ENCODE assay signal across 10 cellular contexts in genomic region chr13:99984463-99985242, GRCh38. TPM values are rescaled to one million over a fixed set of nuclear protein-coding genes. Genes with fewer than 3 reads are reported as not detected.
DNase-seq lines count a peak whose midpoint lies in the region; ATAC-seq and TF ChIP-seq lines count a peak whose summit lies in the region.
"Had no signal": no experiment of that assay in that cellular context is flagged by ENCODE, and none has a peak within 500 bp of the region (broad histone marks: within the 10 kb centered on the region; RNA-seq: fewer than 3 reads in every experiment).

No MANE protein-coding gene starts in this region.

- peaks cover 24% of the 10 kb centered on the region for H3K4me1 ChIP-seq in Caco-2
- H3K4me1 ChIP-seq in body of pancreas, result peaks cover 27% of the 10 kb centered on the region

- H3K4me1 Mint-ChIP-seq in Caco-2 (ENCODE audit: low read depth, unreplicated experiment) (peaks cover 9% of the 10 kb centered on the region), HFFc6 (ENCODE audit: low read depth) (peaks cover 20% of the 10 kb centered on the region; the same call in 1 of the 2 replicates), immature natural killer cell (peaks cover 22 to 34% of the 10 kb centered on the region in 2 donors)
- peaks cover 10% of the 10 kb centered on the region for H3K4me1 Mint-ChIP-seq in activated T-helper 1 cell treated with anti-CD3 and anti-CD28 coated beads, Interleukin-12 subunit alpha, Interleukin-12 subunit beta, Interleukin-2, Interleukin-4 antibody, amounts not matched to agents 30 ng/mL and 10 ng/mL and 1 ng/mL, durations not matched to agents 14 hours and 24 hours and 36 hours (ENCODE audit: low read depth)

- CTCF ChIA-PET in Caco-2 (lab: Charles Lee), result interaction anchor here (0.6 kb wide), 1 partner anchor 127 kb away, joined by 9 read pairs; no protein-coding TSS in a partner anchor

- intact Hi-C loops in Caco-2 (cut with micrococcal nuclease; ENCODE audit: unreplicated experiment), result loop anchor here (5.0 kb wide), 3 partner anchors 103 to 533 kb away; partner anchors contain the start of gene PCCA
- intact Hi-C loops in activated T-helper 1 cell treated with anti-CD3 and anti-CD28 coated beads, Interleukin-12 subunit alpha, Interleukin-12 subunit beta, Interleukin-2, Interleukin-4 antibody, amounts not matched to agents 30 ng/mL and 10 ng/mL and 1 ng/mL, durations not matched to agents 14 hours and 24 hours and 36 hours (cut with micrococcal nuclease), result loop anchor here (2.0 kb wide), 1 partner anchor 24 kb away; no protein-coding TSS in a partner anchor
- intact Hi-C loops in body of pancreas (cut with DNase I), result no loop called here

- no peak overlapping the region for H3K27ac ChIP-seq in body of pancreas

- H3K9me3 ChIP-seq in Caco-2 (no peaks in the 10 kb centered on the region), body of pancreas (peaks cover 0 to 2% (median 0%) of the 10 kb centered on the region in 3 donors)

- no peaks in the 10 kb centered on the region for H3K9me3 Mint-ChIP-seq in Caco-2 (ENCODE audit: unreplicated experiment)
- H3K9me3 Mint-ChIP-seq in HFFc6, result no peaks in the 10 kb centered on the region
- no peaks in the 10 kb centered on the region for H3K9me3 Mint-ChIP-seq in activated T-helper 1 cell treated with anti-CD3 and anti-CD28 coated beads, Interleukin-12 subunit alpha, Interleukin-12 subunit beta, Interleukin-2, Interleukin-4 antibody, amounts not matched to agents 30 ng/mL and 10 ng/mL and 1 ng/mL, durations not matched to agents 14 hours and 24 hours and 36 hours
- H3K9me3 Mint-ChIP-seq in immature natural killer cell, result peaks cover 1 to 33% (median 16%) of the 10 kb centered on the region in 6 donors

- BruUV-seq in Caco-2 (replicated peaks; lab: Mats Ljungman, UMichigan), result no TSS peak

- DNase-seq in Caco-2 (peak in 1 of 2 experiments; percentile 38), HFFc6 (no peak), immature natural killer cell (no peak), NCI-H345 treated with DMSO at 0.1 percent for 48 hours (lab: John Stamatoyannopoulos, UW; ENCODE audit: unreplicated experiment) (no peak), body of pancreas (no peak), NCI-H1436 (lab: John Stamatoyannopoulos, UW) (no peak), D341Med (ENCODE audit: low spot score) (no peak)
- DNase-seq in activated T-helper 1 cell treated with anti-CD3 and anti-CD28 coated beads, Interleukin-12 subunit alpha, Interleukin-12 subunit beta, Interleukin-2, Interleukin-4 antibody, amounts not matched to agents 30 ng/mL and 10 ng/mL and 1 ng/mL, durations not matched to agents 14 hours and 24 hours and 36 hours (ENCODE audit: low spot score), result no peak
- DNase-seq: GOT3 had no signal

- H3K27me3 Mint-ChIP-seq in Caco-2 (ENCODE audit: insufficient read depth, unreplicated experiment) (peaks cover 33% of the 10 kb centered on the region), HFFc6 (ENCODE audit: insufficient read depth) (peaks cover 59% of the 10 kb centered on the region), immature natural killer cell (ENCODE audit: low read depth in 3 of 3) (peaks cover 49 to 67% (median 63%) of the 10 kb centered on the region in 3 donors)
- peaks cover 60% of the 10 kb centered on the region for H3K27me3 Mint-ChIP-seq in activated T-helper 1 cell treated with anti-CD3 and anti-CD28 coated beads, Interleukin-12 subunit alpha, Interleukin-12 subunit beta, Interleukin-2, Interleukin-4 antibody, amounts not matched to agents 30 ng/mL and 10 ng/mL and 1 ng/mL, durations not matched to agents 14 hours and 24 hours and 36 hours (ENCODE audit: insufficient read depth)

- H3K27me3 ChIP-seq in Caco-2 (replicated peaks; ENCODE audit: control insufficient read depth, insufficient read depth, low read length), result peaks cover 16% of the 10 kb centered on the region
- H3K27me3 ChIP-seq in body of pancreas, result peaks cover 7 to 82% of the 10 kb centered on the region in 2 donors

- no peak for TF ChIP-seq CTCF in Caco-2 (IDR thresholded peaks at IDR 0.05; ENCODE audit: insufficient read depth in 1 of 2, low read depth in 1 of 2, low read length in 1 of 2, severe bottlenecking in 1 of 2, unreplicated experiment in 1 of 2)
- TF ChIP-seq CTCF in HFFc6 (IDR thresholded peaks at IDR 0.05), result no peak
- TF ChIP-seq CTCF in body of pancreas (IDR thresholded peaks at IDR 0.05), result no peak

- POLR2A ChIA-PET in Caco-2 (lab: Charles Lee), result no interaction called here

- H3K4me3 Mint-ChIP-seq in Caco-2 (ENCODE audit: unreplicated experiment) (peak overlapping the region; percentile 64), HFFc6 (peak overlapping the region; percentile 79; the same call in 1 of the 2 replicates), immature natural killer cell (peak overlapping the region; percentile 33 to 70 (median 37))
- no peak overlapping the region for H3K4me3 Mint-ChIP-seq in activated T-helper 1 cell treated with anti-CD3 and anti-CD28 coated beads, Interleukin-12 subunit alpha, Interleukin-12 subunit beta, Interleukin-2, Interleukin-4 antibody, amounts not matched to agents 30 ng/mL and 10 ng/mL and 1 ng/mL, durations not matched to agents 14 hours and 24 hours and 36 hours

- H3K27ac Mint-ChIP-seq in Caco-2 (ENCODE audit: unreplicated experiment) (no peak overlapping the region), HFFc6 (no peak overlapping the region), immature natural killer cell (peak overlapping the region in 4 of 6 donors; percentile 50 to 86 (median 69))
- peak overlapping the region; percentile 67 for H3K27ac Mint-ChIP-seq in activated T-helper 1 cell treated with anti-CD3 and anti-CD28 coated beads, Interleukin-12 subunit alpha, Interleukin-12 subunit beta, Interleukin-2, Interleukin-4 antibody, amounts not matched to agents 30 ng/mL and 10 ng/mL and 1 ng/mL, durations not matched to agents 14 hours and 24 hours and 36 hours

- H3K4me3 ChIP-seq in Caco-2 (ENCODE audit: low read depth, low read length), result peak overlapping the region; percentile 30
- no peak overlapping the region for H3K4me3 ChIP-seq in body of pancreas

- 10 to 21% methylated on average over 24 to 43 of the region's 44 CpGs for WGBS in body of pancreas, 2 donors

- no peaks in the 10 kb centered on the region for H3K36me3 ChIP-seq in Caco-2 (ENCODE audit: control insufficient read depth, insufficient read depth, low read length)
- no peaks in the 10 kb centered on the region for H3K36me3 ChIP-seq in body of pancreas (replicated peaks in 1 of 2; ENCODE audit: insufficient read depth in 1 of 2, low read depth in 2 of 2)

- no peak for ATAC-seq in body of pancreas

- H3K36me3 Mint-ChIP-seq in Caco-2 (ENCODE audit: insufficient read depth, unreplicated experiment), result no peaks in the 10 kb centered on the region
- H3K36me3 Mint-ChIP-seq in HFFc6 (ENCODE audit: low read depth), result peaks cover 5% of the 10 kb centered on the region; the same call in 1 of the 2 replicates
- no peaks in the 10 kb centered on the region for H3K36me3 Mint-ChIP-seq in activated T-helper 1 cell treated with anti-CD3 and anti-CD28 coated beads, Interleukin-12 subunit alpha, Interleukin-12 subunit beta, Interleukin-2, Interleukin-4 antibody, amounts not matched to agents 30 ng/mL and 10 ng/mL and 1 ng/mL, durations not matched to agents 14 hours and 24 hours and 36 hours (ENCODE audit: low read depth)
- peaks cover 0 to 5% (median 5%) of the 10 kb centered on the region in 3 donors for H3K36me3 Mint-ChIP-seq in immature natural killer cell

- TF ChIP-seq POLR2A in body of pancreas (IDR thresholded peaks at IDR 0.05), result no peak

RNA-seq across cellular contexts. Expression of gene ZIC2, which starts 3.1 kb away (rescaled TPM):
- total RNA-seq in Caco-2 (2022), result 1.3 and 1.9 TPM in 2 replicates
- 1 to 10 TPM in 3 of 6 experiments, under 1 TPM in 2, not detected in 1; 0.07 to 1.9 (median 1.2) TPM for total RNA-seq in HFFc6 (2021; fragmentation: NEBNext Ultra II Directional; extraction: Animal tissue kit (Norgen Biotek cat#: 25700))
- 0.08 and 0.10 TPM in 2 replicates for total RNA-seq in activated T-helper 1 cell treated with anti-CD3 and anti-CD28 coated beads, Interleukin-12 subunit alpha, Interleukin-12 subunit beta, Interleukin-2, Interleukin-4 antibody, amounts not matched to agents 30 ng/mL and 10 ng/mL and 1 ng/mL, durations not matched to agents 14 hours and 24 hours and 36 hours
- polyA plus RNA-seq in immature natural killer cell, result not detected
- not detected for total RNA-seq in body of pancreas
- total RNA-seq: myocyte had no signal

RNA-seq across cellular contexts. Expression of gene ZIC5, which starts 13.1 kb away (rescaled TPM):
- 0.49 and 0.66 TPM in 2 replicates for total RNA-seq in Caco-2 (2022)
- total RNA-seq in HFFc6 (2021; fragmentation: NEBNext Ultra II Directional; extraction: Animal tissue kit (Norgen Biotek cat#: 25700)), result not detected
- not detected in 2 replicates for total RNA-seq in activated T-helper 1 cell treated with anti-CD3 and anti-CD28 coated beads, Interleukin-12 subunit alpha, Interleukin-12 subunit beta, Interleukin-2, Interleukin-4 antibody, amounts not matched to agents 30 ng/mL and 10 ng/mL and 1 ng/mL, durations not matched to agents 14 hours and 24 hours and 36 hours
- not detected for polyA plus RNA-seq in immature natural killer cell
- not detected for total RNA-seq in body of pancreas
- total RNA-seq: myocyte had no signal

Comparison
In these comparisons a context has a peak if more than half of its experiments do, and no peak if none do; other contexts are left out.
1. H3K27ac Mint-ChIP-seq: peak in activated T-helper 1 cell treated with anti-CD3 and anti-CD28 coated beads, Interleukin-12 subunit alpha, Interleukin-12 subunit beta, Interleukin-2, Interleukin-4 antibody, amounts not matched to agents 30 ng/mL and 10 ng/mL and 1 ng/mL, durations not matched to agents 14 hours and 24 hours and 36 hours (single experiment) and immature natural killer cell (4 of 6); none in Caco-2 (single experiment) and HFFc6 (single experiment).